Comparison of ENCODE assay signal across 3 cellular contexts in genomic region chr22:38230916-38231315, GRCh38.
TF ChIP-seq lines count a peak whose summit lies in the region.

No MANE protein-coding gene starts in this region.

TF ChIP-seq in A549, 52 proteins besides CTCF, POLR2A, EP300 and RAD21:
- no peak for TF ChIP-seq CHD4 (IDR thresholded peaks at IDR 0.05; ENCODE audit: borderline replicate concordance)
- TF ChIP-seq GATA3 (IDR thresholded peaks at IDR 0.05; ENCODE audit: borderline replicate concordance) = no peak
- no peak for TF ChIP-seq ZC3H11A (IDR thresholded peaks at IDR 0.05)
- TF ChIP-seq HEYL (CRISPR knock-in tag; IDR thresholded peaks at IDR 0.05) = no peak
- TF ChIP-seq BHLHE40 (IDR thresholded peaks at IDR 0.05; ENCODE audit: low read depth, low read length) = no peak
- TF ChIP-seq RNF2 (IDR thresholded peaks at IDR 0.05; ENCODE audit: borderline replicate concordance, low read depth) = no peak
- no peak for TF ChIP-seq NPAS2 (CRISPR knock-in tag; IDR thresholded peaks at IDR 0.05; ENCODE audit: borderline replicate concordance)
- TF ChIP-seq MYC (IDR thresholded peaks at IDR 0.05; ENCODE audit: borderline replicate concordance, low read length) = no peak
- no peak for TF ChIP-seq ZNF302 (CRISPR knock-in tag; IDR thresholded peaks at IDR 0.05)
- TF ChIP-seq CHD2 (IDR thresholded peaks at IDR 0.05; ENCODE audit: low read length, partially characterized antibody) = no peak
- TF ChIP-seq SREBF2 (IDR thresholded peaks at IDR 0.05) = no peak
- TF ChIP-seq ATOH8 (CRISPR knock-in tag; IDR thresholded peaks at IDR 0.05; ENCODE audit: low read depth) = no peak
- no peak for TF ChIP-seq PBX3 (IDR thresholded peaks at IDR 0.05)
- TF ChIP-seq REST (IDR thresholded peaks at IDR 0.05) = no peak

TF ChIP-seq in IMR-90, 13 proteins besides CTCF, POLR2A, EP300 and RAD21:
- TF ChIP-seq BHLHE40 (IDR thresholded peaks at IDR 0.05; ENCODE audit: low read depth, low read length) (no peak), MXI1 (IDR thresholded peaks at IDR 0.05; ENCODE audit: borderline replicate concordance, low read depth, low read length) (no peak)

TF ChIP-seq in endothelial cell of umbilical vein, 7 proteins besides CTCF, POLR2A, EP300 and RAD21:
- peak; percentile 33 for TF ChIP-seq POLR2AphosphoS5 (IDR thresholded peaks at IDR 0.05; ENCODE audit: insufficient read depth, low read depth, low read length)
- no peak for TF ChIP-seq JUN (IDR thresholded peaks at IDR 0.05; ENCODE audit: borderline replicate concordance, insufficient read depth, insufficient read length, low read depth)
